In the genomic region with DNA sequence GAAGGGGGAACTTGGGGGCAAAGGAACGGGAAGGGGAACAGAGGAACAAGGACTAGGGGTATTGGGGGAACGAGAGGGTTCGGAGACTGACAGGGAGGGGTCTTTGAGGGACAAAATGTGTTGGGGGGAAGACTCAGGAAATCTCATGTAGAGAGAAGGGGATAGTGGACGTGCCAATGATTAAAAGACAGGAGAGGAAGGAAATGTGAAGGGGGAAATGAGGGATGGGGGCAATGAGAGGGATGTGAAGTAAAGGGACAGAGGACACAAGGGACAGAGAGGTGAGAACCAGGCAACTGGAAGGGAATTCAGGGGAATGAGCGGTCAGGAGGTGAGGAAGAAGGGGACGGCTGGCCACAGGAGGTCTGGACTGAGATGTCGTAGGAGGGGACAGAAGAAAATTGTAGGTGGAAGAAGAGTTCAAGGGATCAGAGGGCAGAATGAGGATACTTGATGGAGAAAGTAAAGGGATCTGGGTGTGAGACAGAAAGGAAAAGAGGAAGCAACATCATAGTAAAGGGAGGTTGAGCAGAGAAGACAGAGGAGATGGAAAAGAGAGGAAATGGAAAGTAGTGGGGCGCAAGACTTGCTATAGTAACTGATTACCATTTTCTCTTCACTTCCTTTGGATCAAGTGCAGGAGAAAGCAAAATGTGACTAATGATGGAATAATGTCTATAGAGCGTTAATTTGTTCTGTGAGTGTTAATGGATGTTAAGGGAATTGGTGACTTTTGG, we compare ENCODE assay signal across 8 cellular contexts. TPM values are rescaled to one million over a fixed set of nuclear protein-coding genes. Genes with fewer than 3 reads are reported as not detected.
A peak's percentile ranks its signal among the peaks of the same experiment; 100 is the strongest.
DNase-seq lines count a peak whose midpoint lies in the region; ATAC-seq and TF ChIP-seq lines count a peak whose summit lies in the region.

No MANE protein-coding gene starts in this region.

- peaks cover 9% of the 10 kb centered on the region for H3K9me1 ChIP-seq in IMR-90 (ENCODE audit: insufficient read depth, low read length)

- CTCF ChIA-PET in IMR-90 (lab: Yijun Ruan, JAX), result no interaction called here

- peak overlapping the region; percentile 97 for H3K23ac ChIP-seq in IMR-90 (ENCODE audit: low read depth, low read length)

- dilution Hi-C loops in IMR-90 (cut with HindIII; ENCODE audit: low sequenced_read_pairs, unreplicated experiment), result no loop called here

- H4K20me1 ChIP-seq in BLaER1 (peaks cover 10% of the 10 kb centered on the region), IMR-90 (ENCODE audit: insufficient read depth, low read length) (peaks cover 12% of the 10 kb centered on the region; the same call in 1 of the 2 replicates)

- peak overlapping the region; percentile 96 for H3K27ac Mint-ChIP-seq in activated naive CD8-positive, alpha-beta T cell

- H3K14ac ChIP-seq in IMR-90 (replicated peaks; ENCODE audit: low read depth, low read length), result peak overlapping the region; percentile 97

- H3K27me3 ChIP-seq in BLaER1 (no peaks in the 10 kb centered on the region), IMR-90 (ENCODE audit: control insufficient read depth, insufficient read depth, low read length) (no peaks in the 10 kb centered on the region), kidney epithelial cell (ENCODE audit: control insufficient read depth, insufficient read depth, low read length) (no peaks in the 10 kb centered on the region), thoracic aorta (replicated peaks; ENCODE audit: insufficient read depth) (no peaks in the 10 kb centered on the region)

- H3K9ac ChIP-seq in BLaER1 (peak overlapping the region; percentile 88), IMR-90 (ENCODE audit: low read depth, low read length) (peak overlapping the region; percentile 98)

- 0% methylated on average over 5 of the region's 9 CpGs; no CpG with 5 or more reads in 1 of the 2 experiments for WGBS in IMR-90 (ENCODE audit: extremely low coverage in 2 of 2, insufficient read length in 1 of 2), 2 experiments

- peak overlapping the region; percentile 95 for H2BK5ac ChIP-seq in IMR-90 (ENCODE audit: low read depth, low read length, poor library complexity, severe bottlenecking)

- peak overlapping the region; percentile 81 for H3K27ac ChIP-seq in BLaER1
- peak overlapping the region; percentile 97 for H3K27ac ChIP-seq in IMR-90 (ENCODE audit: insufficient read depth, low read length)
- peak overlapping the region; percentile 76 to 92 for H3K27ac ChIP-seq in thoracic aorta

- TF ChIP-seq POLR2A in IMR-90 (IDR thresholded peaks at IDR 0.05; ENCODE audit: low read depth, low read length), result no peak

- no TSS peak for BruUV-seq in IMR-90 (replicated peaks; lab: Mats Ljungman, UMichigan)

- peak overlapping the region; percentile 8; the same call in 1 of the 3 replicates for H2BK15ac ChIP-seq in IMR-90 (ENCODE audit: low read depth, low read length)

- ATAC-seq in IMR-90 (ENCODE audit: low read depth) (no peak), thoracic aorta (ENCODE audit: insufficient number of reproducible peaks, low FRiP score, low read depth) (no peak), HG02678 (IDR thresholded peaks at IDR 0.05; ENCODE audit: unreplicated experiment) (no peak)

- POLR2A ChIA-PET in IMR-90 (lab: Charles Lee; ENCODE audit: unreplicated experiment), result interaction anchor here (0.6 to 1.2 kb wide), 2 partner anchors 33 to 101 kb away, joined by 4 to 8 read pairs; a partner anchor contains a TSS

- H3K9me3 ChIP-seq in BLaER1, result no peaks in the 10 kb centered on the region
- no peaks in the 10 kb centered on the region for H3K9me3 ChIP-seq in IMR-90 (ENCODE audit: control insufficient read depth, insufficient read depth, low read length)
- no peaks in the 10 kb centered on the region for H3K9me3 ChIP-seq in thoracic aorta

- H4K8ac ChIP-seq in IMR-90 (ENCODE audit: low read depth in 2 of 2, low read length in 2 of 2), result peak overlapping the region; percentile 29 to 63; a peak in 3 of 4 replicates

- H2BK120ac ChIP-seq in IMR-90 (ENCODE audit: low read depth, low read length), result peak overlapping the region; percentile 63

- peak overlapping the region; percentile 32; the same call in 1 of the 2 replicates for H2BK20ac ChIP-seq in IMR-90 (ENCODE audit: low read depth, low read length)

- peak overlapping the region; percentile 98 for H3K4me2 ChIP-seq in BLaER1
- peak overlapping the region; percentile 99 for H3K4me2 ChIP-seq in IMR-90 (ENCODE audit: low read depth, low read length)

- peaks cover 50% of the 10 kb centered on the region for H3K4me1 Mint-ChIP-seq in activated naive CD8-positive, alpha-beta T cell (ENCODE audit: low read depth)

- peak overlapping the region; percentile 69 for H3K56ac ChIP-seq in IMR-90 (ENCODE audit: extremely low read depth, insufficient read depth, low read length)

- in situ Hi-C loops in IMR-90 (cut with MboI; ENCODE audit: low sequenced_read_pairs) (no loop called here), GM13976 (cut with MboI; ENCODE audit: low sequenced_read_pairs, unreplicated experiment) (no loop called here)

- DNase-seq in IMR-90 (no peak), kidney epithelial cell (ENCODE audit: low read depth) (no peak), thoracic aorta (ENCODE audit: low spot score) (no peak), GM13976 (ENCODE audit: low spot score) (no peak), NCI-H2171 treated with DMSO at 0.1 percent for 48 hours (lab: John Stamatoyannopoulos, UW) (no peak)

- H3K36me3 ChIP-seq in BLaER1, result no peaks in the 10 kb centered on the region
- no peaks in the 10 kb centered on the region for H3K36me3 ChIP-seq in IMR-90 (ENCODE audit: control insufficient read depth, insufficient read depth, low read length)
- H3K36me3 ChIP-seq in kidney epithelial cell (ENCODE audit: control insufficient read depth, insufficient read depth, low read length), result no peaks in the 10 kb centered on the region
- no peaks in the 10 kb centered on the region for H3K36me3 ChIP-seq in thoracic aorta

- H3K4me3 Mint-ChIP-seq in activated naive CD8-positive, alpha-beta T cell, result peak overlapping the region; percentile 100

- H3K4ac ChIP-seq in IMR-90 (ENCODE audit: low read depth, low read length), result peak overlapping the region; percentile 88

- peak overlapping the region; percentile 97 for H2AFZ ChIP-seq in IMR-90 (replicated peaks; ENCODE audit: low read length, poor library complexity)

- peaks cover 7% of the 10 kb centered on the region for H3K36me3 Mint-ChIP-seq in activated naive CD8-positive, alpha-beta T cell

- no peaks in the 10 kb centered on the region for H3K9me3 Mint-ChIP-seq in activated naive CD8-positive, alpha-beta T cell (ENCODE audit: low read depth)

- H3K18ac ChIP-seq in IMR-90 (ENCODE audit: low read depth, low read length), result peak overlapping the region; percentile 85

- peaks cover 17 to 51% of the 10 kb centered on the region in 2 experiments for H3K79me1 ChIP-seq in IMR-90 (ENCODE audit: low read depth in 1 of 2, low read length in 2 of 2)

- TF ChIP-seq RAD21 in IMR-90 (IDR thresholded peaks at IDR 0.05; ENCODE audit: low read length), result no peak

- H3K4me1 ChIP-seq in BLaER1 (peaks cover 55% of the 10 kb centered on the region), IMR-90 (ENCODE audit: control insufficient read depth, insufficient read depth, low read length) (peaks cover 10% of the 10 kb centered on the region), thoracic aorta (ENCODE audit: control insufficient read depth in 1 of 2, low read depth in 2 of 2) (peaks cover 21 to 44% of the 10 kb centered on the region in 2 donors)

- H2AK5ac ChIP-seq in IMR-90 (ENCODE audit: low read depth, low read length), result peak overlapping the region; percentile 96

- TF ChIP-seq CTCF in IMR-90 (conservative IDR thresholded peaks at IDR 0.05; ENCODE audit: low read depth, low read length) (no peak), kidney epithelial cell (IDR thresholded peaks at IDR 0.05; ENCODE audit: insufficient read depth, low read length, poor library complexity, severe bottlenecking) (no peak), thoracic aorta (IDR thresholded peaks at IDR 0.05) (no peak), GM13976 (IDR thresholded peaks at IDR 0.05; ENCODE audit: borderline replicate concordance, control extremely low read depth, extremely low read depth, insufficient read depth, missing control alignments) (no peak)

- H4K91ac ChIP-seq in IMR-90 (ENCODE audit: insufficient read depth, low read depth, low read length), result peak overlapping the region; percentile 74

- intact Hi-C loops in IMR-90 (cut with micrococcal nuclease), result loop anchor here (2.0 to 5.0 kb wide), 2 partner anchors 33 to 87 kb away; a partner anchor contains a TSS

- H4K5ac ChIP-seq in IMR-90 (ENCODE audit: low read depth, low read length), result peak overlapping the region; percentile 19

- no peaks in the 10 kb centered on the region for H3K27me3 Mint-ChIP-seq in activated naive CD8-positive, alpha-beta T cell

- H2AK9ac ChIP-seq in IMR-90 (replicated peaks; ENCODE audit: low read depth, low read length, poor library complexity), result peak overlapping the region; percentile 90

- H3K4me3 ChIP-seq in BLaER1 (peak overlapping the region; percentile 79), IMR-90 (ENCODE audit: insufficient read depth, low read depth, low read length) (peak overlapping the region; percentile 95), kidney epithelial cell (ENCODE audit: low read depth, low read length) (peak overlapping the region; percentile 90), thoracic aorta (peak overlapping the region; percentile 97)

TF ChIP-seq in IMR-90, 13 proteins besides CTCF, POLR2A, EP300 and RAD21 (continues in another document):
- TF ChIP-seq MAZ (IDR thresholded peaks at IDR 0.05; ENCODE audit: borderline replicate concordance, low read depth, low read length) (no peak), SMC3 (IDR thresholded peaks at IDR 0.05; ENCODE audit: low read depth, low read length) (no peak), NFE2L2 (IDR thresholded peaks at IDR 0.05; ENCODE audit: low read depth, low read length) (no peak), RFX5 (IDR thresholded peaks at IDR 0.05; ENCODE audit: low read depth, low read length) (no peak), MXI1 (IDR thresholded peaks at IDR 0.05; ENCODE audit: borderline replicate concordance, low read depth, low read length) (no peak), RCOR1 (IDR thresholded peaks at IDR 0.05; ENCODE audit: insufficient replicate concordance, low read length) (no peak), BHLHE40 (IDR thresholded peaks at IDR 0.05; ENCODE audit: low read depth, low read length) (no peak), MAFK (IDR thresholded peaks at IDR 0.05; ENCODE audit: low read depth, low read length) (no peak)

RNA-seq across cellular contexts. Expression of a gene that starts 0.7 kb away (rescaled TPM):
- total RNA-seq in IMR-90 (2012; rRNA removed) (29.4 and 66.4 TPM in 2 replicates), kidney epithelial cell (21.5 and 28.9 TPM in 2 replicates), thoracic aorta (10 to 100 TPM; 55.2 to 64.1 TPM)
- 19.4 and 24.6 TPM in 2 replicates for polyA plus RNA-seq in IMR-90 (2012; rRNA removed)
- 1.6 and 2.2 TPM in 2 replicates for polyA plus RNA-seq in IMR-90 (2012; cell fraction: cytosol; rRNA removed)
- polyA plus RNA-seq in IMR-90 (2012; cell fraction: nucleus; rRNA removed; ENCODE audit: low replicate concordance), result 0.63 and 7.6 TPM in 2 replicates

RNA-seq across cellular contexts. Expression of a gene that starts 32.8 kb away (rescaled TPM):
- total RNA-seq in IMR-90 (2012; rRNA removed), result 53.1 and 64.7 TPM in 2 replicates
- 302 and 361 TPM in 2 replicates for polyA plus RNA-seq in IMR-90 (2012; rRNA removed)
- polyA plus RNA-seq in IMR-90 (2012; cell fraction: cytosol; rRNA removed), result 13.0 and 33.3 TPM in 2 replicates
- polyA plus RNA-seq in IMR-90 (2012; cell fraction: nucleus; rRNA removed; ENCODE audit: low replicate concordance), result 11.4 and 110 TPM in 2 replicates
- total RNA-seq in kidney epithelial cell, result 150 and 186 TPM in 2 replicates
- total RNA-seq in thoracic aorta, result 100 to 1,000 TPM in 1 of 2 donors, 10 to 100 TPM in 1; 40.1 to 120 TPM
